Comparison of ENCODE assay signal across 24 cellular contexts in the genomic region with DNA sequence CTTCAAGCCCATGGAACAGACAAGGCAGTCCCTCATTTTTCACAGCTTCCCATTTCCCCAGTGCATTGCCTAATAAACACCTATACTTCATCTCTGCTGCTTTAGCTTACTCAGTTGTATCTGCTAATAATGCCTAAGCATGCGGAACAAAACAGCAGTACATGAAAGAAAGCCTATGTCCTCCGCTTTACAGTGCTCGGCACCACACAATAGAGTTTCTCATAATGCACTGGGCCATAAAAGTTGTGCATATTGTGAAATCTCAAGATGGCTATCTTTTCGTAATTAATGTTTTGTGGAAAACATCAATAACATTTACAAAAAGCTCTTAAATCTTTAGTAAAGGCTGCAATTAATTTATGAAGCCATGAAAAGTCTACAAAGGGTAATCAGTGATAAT.
DNase-seq lines count a peak whose midpoint lies in the region; ATAC-seq and TF ChIP-seq lines count a peak whose summit lies in the region.
"Had no signal": no experiment of that assay in that cellular context is flagged by ENCODE, and none has a peak within 500 bp of the region (broad histone marks: within the 10 kb centered on the region; RNA-seq: fewer than 3 reads in every experiment).

No MANE protein-coding gene starts in this region.

- H3K4me3 ChIP-seq in HAP-1 (no peak overlapping the region), neutrophil (ENCODE audit: low read depth in 1 of 2, low read length in 1 of 2) (no peak overlapping the region)
- H3K4me3 ChIP-seq: BLaER1, gastroesophageal sphincter, ovary, sigmoid colon had no signal

- in situ Hi-C loops in HAP-1 (cut with MboI; ENCODE audit: low sequenced_read_pairs), result loop anchor here (10.0 kb wide), 1 partner anchor 144 kb away; no protein-coding TSS in a partner anchor

- H3K27ac ChIP-seq in neutrophil, result peak overlapping the region; percentile 15
- H3K27ac ChIP-seq: BLaER1, gastroesophageal sphincter, ovary, sigmoid colon had no signal

- H3K36me3 ChIP-seq in HAP-1 (replicated peaks) (no peaks in the 10 kb centered on the region), neutrophil (no peaks in the 10 kb centered on the region)
- H3K36me3 ChIP-seq: gastroesophageal sphincter, ovary, sigmoid colon had no signal

- DNase-seq in HAP-1 (ENCODE audit: low spot score in 2 of 2) (peak; percentile 48 to 73), NCI-H526 treated with DMSO at 0.1 percent for 48 hours (lab: John Stamatoyannopoulos, UW) (peak; percentile 41), foreskin melanocyte (peak; percentile 18), activated gamma-delta T cell (lab: John Stamatoyannopoulos, UW) (no peak)
- DNase-seq: activated CD4-positive, alpha-beta T cell treated with anti-CD3 and anti-CD28 coated beads for 1 hour; activated CD8-positive, alpha-beta T cell treated with anti-CD3 and anti-CD28 coated beads, Interleukin-2, amount 10 ng/mL, durations not matched to agents 7 days and 5 days; activated naive CD4-positive, alpha-beta T cell treated with anti-CD3 and anti-CD28 coated beads, Interleukin-2, amount 10 ng/mL, durations not matched to agents 7 days and 5 days; activated T-cell treated with anti-CD3 and anti-CD28 coated beads, Interleukin-2, amount 50 U/mL, for 1 hour; Caco-2; DND-41; effector CD8-positive, alpha-beta T cell; kidney; mammary epithelial cell; NCI-H1417 treated with DMSO at 0.1 percent for 48 hours; NCI-H2171 treated with DMSO at 0.1 percent for 48 hours; ovary; sigmoid colon; SW 1271 had no signal

- no peak for TF ChIP-seq CTCF in neutrophil (IDR thresholded peaks at IDR 0.05)

- no peak for ATAC-seq in HG02798 (IDR thresholded peaks at IDR 0.05; ENCODE audit: poor library complexity, unreplicated experiment)
- no peak for ATAC-seq in GM21723 (IDR thresholded peaks at IDR 0.05; ENCODE audit: unreplicated experiment)
- no peak for ATAC-seq in HG02642 (IDR thresholded peaks at IDR 0.05; ENCODE audit: poor library complexity, unreplicated experiment)
- ATAC-seq: activated CD8-positive, alpha-beta T cell treated with anti-CD3 and anti-CD28 coated beads, Interleukin-2, amount 10 ng/mL, durations not matched to agents 7 days and 5 days; gastroesophageal sphincter had no signal

- no peaks in the 10 kb centered on the region for H3K9me3 ChIP-seq in HAP-1
- H3K9me3 ChIP-seq in neutrophil, result no peaks in the 10 kb centered on the region
- H3K9me3 ChIP-seq: Caco-2, gastroesophageal sphincter, ovary, sigmoid colon had no signal

- H3K27me3 ChIP-seq in HAP-1 (ENCODE audit: low read depth), result peaks cover 37% of the 10 kb centered on the region
- H3K27me3 ChIP-seq in neutrophil, result no peaks in the 10 kb centered on the region
- H3K27me3 ChIP-seq: BLaER1, gastroesophageal sphincter, ovary, sigmoid colon had no signal

- H3K4me1 ChIP-seq in HAP-1, result peaks cover 37% of the 10 kb centered on the region
- peaks cover 51 to 52% of the 10 kb centered on the region in 2 experiments for H3K4me1 ChIP-seq in neutrophil (ENCODE audit: control insufficient read depth in 1 of 2, insufficient read depth in 1 of 2, low read depth in 1 of 2, low read length in 1 of 2)
